Comparison of ENCODE assay signal across 8 cellular contexts in the genomic region with DNA sequence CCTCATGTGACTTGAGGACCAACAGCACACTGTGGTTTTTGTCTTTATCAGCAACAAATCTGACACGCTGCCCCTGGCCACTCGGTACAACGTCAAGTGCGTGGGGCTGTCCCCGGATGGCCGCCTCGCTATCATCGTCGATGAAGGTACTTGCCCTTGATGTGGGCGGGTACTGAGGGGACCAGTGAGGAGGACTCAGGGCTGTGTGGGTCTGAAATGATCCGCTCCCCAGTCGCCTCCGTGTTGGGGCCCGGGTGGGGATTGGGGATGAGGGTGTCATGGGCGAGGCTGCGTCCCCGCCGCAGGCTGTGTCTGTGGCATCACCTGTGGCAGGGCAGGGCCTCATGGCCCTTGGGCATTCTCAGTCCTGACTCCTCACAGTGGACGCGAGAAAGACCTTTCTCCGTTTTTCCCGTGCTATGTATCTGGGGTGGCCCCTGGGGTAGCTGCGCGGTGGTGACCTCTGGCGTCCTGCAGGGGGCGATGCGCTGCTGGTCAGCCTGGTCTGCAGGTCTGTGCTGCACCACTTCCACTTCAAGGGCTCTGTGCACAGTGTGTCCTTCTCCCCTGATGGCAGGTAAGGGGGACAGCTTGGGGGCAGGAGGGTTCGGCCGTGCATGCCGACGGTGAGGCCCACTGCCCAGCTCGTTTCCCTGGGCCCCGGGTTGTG. TPM values are rescaled to one million over a fixed set of nuclear protein-coding genes. Genes with fewer than 3 reads are reported as not detected.
DNase-seq lines count a peak whose midpoint lies in the region; ATAC-seq, FAIRE-seq and TF ChIP-seq lines count a peak whose summit lies in the region.
"Not testable (repeated sequence)": the region's sequence is repeated elsewhere in the genome, so short reads cannot be mapped to it uniquely, and the experiment has no call there.

No MANE protein-coding gene starts in this region.

- not testable (repeated sequence) for TF ChIP-seq POLR2A in GM12891 (IDR thresholded peaks at IDR 0.05; ENCODE audit: low read depth, low read length)

- DNase-seq in CD4-positive, alpha-beta T cell: peak in 1 of 10 experiments; percentile 15
- DNase-seq in GM12891 (ENCODE audit: insufficient read length, low spot score); LNCaP clone FGC (ENCODE audit: low read depth); memory B cell (ENCODE audit: low spot score in 2 of 2): not testable (repeated sequence)
- DNase-seq in activated CD4-positive, alpha-beta memory T cell treated with anti-CD3 and anti-CD28 coated beads for 36 hours: peak; percentile 16
- peak; percentile 34 for DNase-seq in activated T-cell treated with anti-CD3 and anti-CD28 coated beads, Interleukin-2, amount 50 U/mL, for 1 hour
- DNase-seq in endothelial cell (ENCODE audit: low spot score) (peak; percentile 19), upper lobe of right lung (peak; percentile 6)

- FAIRE-seq in GM12891 (lab: Jason Lieb, UNC): peak; percentile 85

- not testable (repeated sequence) for H3K36me3 ChIP-seq in upper lobe of right lung

- CTCF ChIA-PET in CD4-positive, alpha-beta T cell (lab: Charles Lee); activated CD4-positive, alpha-beta memory T cell treated with anti-CD3 and anti-CD28 coated beads for 36 hours (lab: Charles Lee): not testable (repeated sequence)

- not testable (repeated sequence) for H3K27ac ChIP-seq in CD4-positive, alpha-beta T cell (ENCODE audit: low read depth, low read length); upper lobe of right lung

- POLR2A ChIA-PET in CD4-positive, alpha-beta T cell (lab: Charles Lee); activated CD4-positive, alpha-beta memory T cell treated with anti-CD3 and anti-CD28 coated beads for 36 hours (lab: Charles Lee): not testable (repeated sequence)

- not testable (repeated sequence) for H3K9me3 Mint-ChIP-seq in CD4-positive, alpha-beta T cell; activated CD4-positive, alpha-beta memory T cell treated with anti-CD3 and anti-CD28 coated beads for 36 hours; endothelial cell (ENCODE audit: unreplicated experiment); memory B cell

- not testable (repeated sequence) for H3K4me3 ChIP-seq in LNCaP clone FGC (ENCODE audit: low read depth, low read length); upper lobe of right lung

- H3K36me3 Mint-ChIP-seq in CD4-positive, alpha-beta T cell (ENCODE audit: low read depth); activated CD4-positive, alpha-beta memory T cell treated with anti-CD3 and anti-CD28 coated beads for 36 hours; endothelial cell (ENCODE audit: low read depth, unreplicated experiment); memory B cell: not testable (repeated sequence)

- H3K4me1 ChIP-seq in upper lobe of right lung: not testable (repeated sequence)

- not testable (repeated sequence) for H3K4me3 Mint-ChIP-seq in CD4-positive, alpha-beta T cell; activated CD4-positive, alpha-beta memory T cell treated with anti-CD3 and anti-CD28 coated beads for 36 hours; endothelial cell (ENCODE audit: unreplicated experiment); memory B cell

- H3K27ac Mint-ChIP-seq in CD4-positive, alpha-beta T cell; activated CD4-positive, alpha-beta memory T cell treated with anti-CD3 and anti-CD28 coated beads for 36 hours; endothelial cell (ENCODE audit: unreplicated experiment); memory B cell: not testable (repeated sequence)

- ATAC-seq in CD4-positive, alpha-beta T cell (ENCODE audit: poor library complexity): peak; percentile 39
- peak; percentile 44 for ATAC-seq in memory B cell (ENCODE audit: low read depth)
- ATAC-seq in upper lobe of right lung: peak; percentile 69

- not testable (repeated sequence) for H3K4me1 Mint-ChIP-seq in CD4-positive, alpha-beta T cell (ENCODE audit: low read depth); activated CD4-positive, alpha-beta memory T cell treated with anti-CD3 and anti-CD28 coated beads for 36 hours (ENCODE audit: low read depth); endothelial cell (ENCODE audit: unreplicated experiment); memory B cell

- not testable (repeated sequence) for TF ChIP-seq CTCF in CD4-positive, alpha-beta T cell (IDR thresholded peaks at IDR 0.05); endothelial cell (IDR thresholded peaks at IDR 0.05; ENCODE audit: unreplicated experiment); upper lobe of right lung (IDR thresholded peaks at IDR 0.05)
- TF ChIP-seq CTCF in LNCaP clone FGC (IDR thresholded peaks at IDR 0.05; ENCODE audit: control insufficient read depth, extremely low read depth, insufficient read depth): peak; percentile 11; the same call in 1 of the 2 replicates

- intact Hi-C loops in CD4-positive, alpha-beta T cell (cut with DNase I, micrococcal nuclease); activated CD4-positive, alpha-beta memory T cell treated with anti-CD3 and anti-CD28 coated beads for 36 hours (cut with micrococcal nuclease); upper lobe of right lung (cut with DNase I): not testable (repeated sequence)

- not testable (repeated sequence) for H3K9me3 ChIP-seq in CD4-positive, alpha-beta T cell (ENCODE audit: control insufficient read depth, low read length); upper lobe of right lung

- not testable (repeated sequence) for H3K27me3 Mint-ChIP-seq in CD4-positive, alpha-beta T cell; activated CD4-positive, alpha-beta memory T cell treated with anti-CD3 and anti-CD28 coated beads for 36 hours; endothelial cell (ENCODE audit: unreplicated experiment); memory B cell

- not testable (repeated sequence) for H3K27me3 ChIP-seq in CD4-positive, alpha-beta T cell (ENCODE audit: control insufficient read depth, insufficient read depth, low read length); upper lobe of right lung

RNA-seq across cellular contexts. Expression of gene PWP2, which starts 6.6 kb away (rescaled TPM):
- total RNA-seq in CD4-positive, alpha-beta T cell: 10 to 100 TPM; 38.0 to 40.6 TPM
- 3.5 TPM for polyA plus RNA-seq in GM12891 (2012; ENCODE audit: low read depth, missing spikeins)
- total RNA-seq in activated CD4-positive, alpha-beta memory T cell treated with anti-CD3 and anti-CD28 coated beads for 36 hours: 10 to 100 TPM; 38.5 to 39.8 TPM
- total RNA-seq in endothelial cell (ENCODE audit: unreplicated experiment) (11.0 TPM), upper lobe of right lung (9.9 TPM)

RNA-seq across cellular contexts. Expression of gene GATD3, which starts 19.6 kb away (rescaled TPM):
- total RNA-seq in CD4-positive, alpha-beta T cell: 10 to 100 TPM; 21.9 to 23.0 TPM
- 20.6 TPM for polyA plus RNA-seq in GM12891 (2012; ENCODE audit: low read depth, missing spikeins)
- total RNA-seq in activated CD4-positive, alpha-beta memory T cell treated with anti-CD3 and anti-CD28 coated beads for 36 hours: 10 to 100 TPM; 40.1 to 44.9 TPM
- total RNA-seq in endothelial cell (ENCODE audit: unreplicated experiment) (41.3 TPM), upper lobe of right lung (44.5 TPM)
